In genomic region chr15:42401544-42402478, GRCh38 we compare ENCODE assay signal across 12 cellular contexts. TPM values are rescaled to one million over a fixed set of nuclear protein-coding genes. Genes with fewer than 3 reads are reported as not detected.
DNase-seq lines count a peak whose midpoint lies in the region; ATAC-seq, FAIRE-seq and TF ChIP-seq lines count a peak whose summit lies in the region.
"Had no signal": no experiment of that assay in that cellular context is flagged by ENCODE, and none has a peak within 500 bp of the region (broad histone marks: within the 10 kb centered on the region; RNA-seq: fewer than 3 reads in every experiment).

No MANE protein-coding gene starts in this region.

- H3K4me3 ChIP-seq in Loucy (ENCODE audit: low read length, poor library complexity, severe bottlenecking): peak overlapping the region; percentile 42
- no peak overlapping the region for H3K4me3 ChIP-seq in K562
- H3K4me3 ChIP-seq in Caco-2 (ENCODE audit: low read depth, low read length): no peak overlapping the region
- H3K4me3 ChIP-seq: heart right ventricle had no signal

- H3K27ac ChIP-seq in K562 (ENCODE audit: extremely low read depth, low read depth, low read length): no peak overlapping the region
- H3K27ac ChIP-seq: heart right ventricle had no signal

- no peaks in the 10 kb centered on the region for H3K9me2 ChIP-seq in Loucy (replicated peaks; ENCODE audit: low read depth, low read length)

- H4K20me1 ChIP-seq in Loucy (ENCODE audit: insufficient read depth, low read length, poor library complexity, severe bottlenecking) (no peaks in the 10 kb centered on the region), K562 (replicated peaks; ENCODE audit: control insufficient read depth, insufficient read depth, low read length) (no peaks in the 10 kb centered on the region)

- peaks cover 9% of the 10 kb centered on the region for H3K4me1 Mint-ChIP-seq in activated T-cell treated with anti-CD3 and anti-CD28 coated beads, Interleukin-2, amount 50 U/mL, for 24 hours (ENCODE audit: low read depth)
- H3K4me1 Mint-ChIP-seq in stimulated activated naive CD8-positive, alpha-beta T cell treated with anti-CD3 and anti-CD28 coated beads, Interleukin-15, amount 100 ng/mL, for 72 hours: peaks cover 6% of the 10 kb centered on the region
- peaks cover 6% of the 10 kb centered on the region for H3K4me1 Mint-ChIP-seq in Caco-2 (ENCODE audit: low read depth, unreplicated experiment)

- WGBS in K562 (ENCODE audit: insufficient coverage, low coverage, missing lambda C conversion rate): 46% methylated on average over 23 of the region's 24 CpGs

- peaks cover 8% of the 10 kb centered on the region for H3K36me3 Mint-ChIP-seq in activated T-cell treated with anti-CD3 and anti-CD28 coated beads, Interleukin-2, amount 50 U/mL, for 24 hours (ENCODE audit: low read depth)
- H3K36me3 Mint-ChIP-seq in Caco-2 (ENCODE audit: insufficient read depth, unreplicated experiment): no peaks in the 10 kb centered on the region

- H3K27me3 ChIP-seq in Loucy (ENCODE audit: insufficient read depth, low read length, poor library complexity, severe bottlenecking): no peaks in the 10 kb centered on the region
- H3K27me3 ChIP-seq in K562 (ENCODE audit: control insufficient read depth in 2 of 2, insufficient read depth in 2 of 2, low read length in 2 of 2): peaks cover 2 to 6% of the 10 kb centered on the region in 2 experiments; a peak in 1 of 5 replicates
- no peaks in the 10 kb centered on the region for H3K27me3 ChIP-seq in Caco-2 (replicated peaks; ENCODE audit: control insufficient read depth, insufficient read depth, low read length)
- H3K27me3 ChIP-seq: heart right ventricle, spleen had no signal

- CTCF ChIA-PET in K562 (lab: Yijun Ruan, JAX; ENCODE audit: low intra/inter-chr PET ratio) (no interaction called here), Caco-2 (lab: Charles Lee) (interaction anchor here (0.6 kb wide), 2 partner anchors 9 to 117 kb away, joined by 5 read pairs; no protein-coding TSS in a partner anchor)

- peak overlapping the region; percentile 60 for H3K4me2 ChIP-seq in Loucy (ENCODE audit: low read depth, low read length, poor library complexity, severe bottlenecking)
- H3K4me2 ChIP-seq in K562 (ENCODE audit: insufficient read depth, low read length): peak overlapping the region; percentile 26

- peak; percentile 68 for FAIRE-seq in K562 (lab: Jason Lieb, UNC)

- H3K9me3 Mint-ChIP-seq in activated T-cell treated with anti-CD3 and anti-CD28 coated beads, Interleukin-2, amount 50 U/mL, for 24 hours: no peaks in the 10 kb centered on the region
- no peaks in the 10 kb centered on the region for H3K9me3 Mint-ChIP-seq in stimulated activated naive CD8-positive, alpha-beta T cell treated with anti-CD3 and anti-CD28 coated beads, Interleukin-15, amount 100 ng/mL, for 72 hours
- H3K9me3 Mint-ChIP-seq in Caco-2 (ENCODE audit: unreplicated experiment): no peaks in the 10 kb centered on the region

- H3K9ac ChIP-seq in Loucy (ENCODE audit: low read depth, low read length, poor library complexity, severe bottlenecking) (peak overlapping the region; percentile 47), K562 (ENCODE audit: insufficient read depth in 1 of 2, low read depth in 2 of 2, low read length in 2 of 2) (no peak overlapping the region)

- no peak for TF ChIP-seq RAD21 in K562 (CRISPR knock-in tag; conservative IDR thresholded peaks at IDR 0.05 in 1 of 2, IDR thresholded peaks at IDR 0.05 in 1 of 2)

- peak overlapping the region; percentile 71 for H3K4me3 Mint-ChIP-seq in activated T-cell treated with anti-CD3 and anti-CD28 coated beads, Interleukin-2, amount 50 U/mL, for 24 hours
- H3K4me3 Mint-ChIP-seq in stimulated activated naive CD8-positive, alpha-beta T cell treated with anti-CD3 and anti-CD28 coated beads, Interleukin-15, amount 100 ng/mL, for 72 hours: peak overlapping the region; percentile 30 to 58
- H3K4me3 Mint-ChIP-seq in Caco-2 (ENCODE audit: unreplicated experiment): no peak overlapping the region

- ATAC-seq in K562: peak; percentile 70
- ATAC-seq in stimulated activated naive CD8-positive, alpha-beta T cell treated with anti-CD3 and anti-CD28 coated beads, Interleukin-15, amount 100 ng/mL, for 72 hours: peak; percentile 23
- ATAC-seq: heart right ventricle had no signal

- H3F3A ChIP-seq in Loucy (ENCODE audit: low read depth): no peaks in the 10 kb centered on the region

- in situ Hi-C loops in K562 (cut with MboI): no loop called here

- H3K9me3 ChIP-seq in Loucy (ENCODE audit: insufficient read depth, low read depth, low read length): no peaks in the 10 kb centered on the region
- H3K9me3 ChIP-seq in K562 (replicated peaks; ENCODE audit: control insufficient read depth, insufficient read depth, low read depth, low read length): no peaks in the 10 kb centered on the region
- no peaks in the 10 kb centered on the region for H3K9me3 ChIP-seq in Caco-2
- H3K9me3 ChIP-seq: heart right ventricle, spleen had no signal

- H3K36me3 ChIP-seq in Loucy (ENCODE audit: insufficient read depth, low read length): no peaks in the 10 kb centered on the region
- H3K36me3 ChIP-seq in K562 (ENCODE audit: control insufficient read depth, insufficient read depth, low read length): no peaks in the 10 kb centered on the region
- H3K36me3 ChIP-seq in Caco-2 (ENCODE audit: control insufficient read depth, insufficient read depth, low read length): no peaks in the 10 kb centered on the region

- H2AFZ ChIP-seq in Loucy (ENCODE audit: low read length) (peak overlapping the region; percentile 76), K562 (ENCODE audit: low read depth, low read length) (peak overlapping the region; percentile 84)

- peak; percentile 36 for DNase-seq in activated T-cell treated with anti-CD3 and anti-CD28 coated beads, Interleukin-2, amount 50 U/mL, for 24 hours
- DNase-seq in activated T-cell treated with anti-CD3 and anti-CD28 coated beads, Interleukin-2, amount 50 U/mL, for 1 hour: no peak
- DNase-seq in K562 (ENCODE audit: extremely low read depth in 1 of 4, low spot score in 3 of 4): peak; percentile 46 to 62 (median 50)
- no peak for DNase-seq in stimulated activated naive CD8-positive, alpha-beta T cell treated with anti-CD3 and anti-CD28 coated beads, Interleukin-15, amount 100 ng/mL, for 72 hours
- DNase-seq in Caco-2: no peak
- DNase-seq in medulla oblongata (ENCODE audit: extremely low spot score): no peak
- DNase-seq in inferior parietal cortex (ENCODE audit: extremely low spot score): no peak
- DNase-seq: heart right ventricle, Karpas-422, NCI-H2081, spleen had no signal

- TF ChIP-seq EP300 in K562 (IDR thresholded peaks at IDR 0.05; ENCODE audit: low read length): no peak

- no peak; the same call in 1 of the 2 replicates for TF ChIP-seq CTCF in Loucy (conservative IDR thresholded peaks at IDR 0.05; ENCODE audit: low read length)
- no peak for TF ChIP-seq CTCF in K562 (IDR thresholded peaks at IDR 0.05 in 2 of 3, conservative IDR thresholded peaks at IDR 0.05 in 1 of 3; ENCODE audit: insufficient read depth in 2 of 3, low read depth in 1 of 3, low read length in 3 of 3)
- no peak for TF ChIP-seq CTCF in Caco-2 (IDR thresholded peaks at IDR 0.05; ENCODE audit: insufficient read depth in 1 of 2, low read depth in 1 of 2, low read length in 1 of 2, severe bottlenecking in 1 of 2, unreplicated experiment in 1 of 2)

- intact Hi-C loops in K562 (cut with micrococcal nuclease) (no loop called here), Caco-2 (cut with micrococcal nuclease; ENCODE audit: unreplicated experiment) (no loop called here)

- no peaks in the 10 kb centered on the region for H3K27me3 Mint-ChIP-seq in activated T-cell treated with anti-CD3 and anti-CD28 coated beads, Interleukin-2, amount 50 U/mL, for 24 hours
- H3K27me3 Mint-ChIP-seq in stimulated activated naive CD8-positive, alpha-beta T cell treated with anti-CD3 and anti-CD28 coated beads, Interleukin-15, amount 100 ng/mL, for 72 hours: no peaks in the 10 kb centered on the region
- no peaks in the 10 kb centered on the region for H3K27me3 Mint-ChIP-seq in Caco-2 (ENCODE audit: insufficient read depth, unreplicated experiment)

- H3K9me1 ChIP-seq in K562 (ENCODE audit: control insufficient read depth, insufficient read depth, low read length): no peaks in the 10 kb centered on the region

- H3K4me1 ChIP-seq in Loucy (ENCODE audit: insufficient read depth, low read length, poor library complexity, severe bottlenecking): peaks cover 24% of the 10 kb centered on the region
- peaks cover 0 to 6% of the 10 kb centered on the region in 2 experiments; a peak in 2 of 5 replicates for H3K4me1 ChIP-seq in K562 (replicated peaks in 1 of 2; ENCODE audit: control insufficient read depth in 2 of 2, insufficient read depth in 2 of 2, low read length in 2 of 2)
- H3K4me1 ChIP-seq in Caco-2: 0 out of 2 replicates have a peak, but pooled peaks cover 4% of the 10 kb centered on the region

- TF ChIP-seq POLR2A in K562 (conservative IDR thresholded peaks at IDR 0.05): no peak

- POLR2A ChIA-PET in K562 (lab: Yijun Ruan, JAX) (interaction anchor here (0.5 to 1.2 kb wide), 4 partner anchors 9 to 45 kb away, joined by 3 read pairs; no protein-coding TSS in a partner anchor), Caco-2 (lab: Charles Lee) (interaction anchor here (0.8 kb wide), 1 partner anchor 10 kb away, joined by 3 read pairs; no protein-coding TSS in a partner anchor)

- no TSS peak for BruUV-seq in K562 (replicated peaks; lab: Mats Ljungman, UMichigan)
- no TSS peak for BruUV-seq in Caco-2 (replicated peaks; lab: Mats Ljungman, UMichigan)

- H3K79me2 ChIP-seq in Loucy (ENCODE audit: insufficient read depth, low read length) (no peaks in the 10 kb centered on the region), K562 (ENCODE audit: control insufficient read depth, insufficient read depth, low read length) (no peaks in the 10 kb centered on the region)

- H3K27ac Mint-ChIP-seq in activated T-cell treated with anti-CD3 and anti-CD28 coated beads, Interleukin-2, amount 50 U/mL, for 24 hours: peak overlapping the region; percentile 31
- peak overlapping the region in 1 of 2 donors; percentile 83 for H3K27ac Mint-ChIP-seq in stimulated activated naive CD8-positive, alpha-beta T cell treated with anti-CD3 and anti-CD28 coated beads, Interleukin-15, amount 100 ng/mL, for 72 hours
- no peak overlapping the region for H3K27ac Mint-ChIP-seq in Caco-2 (ENCODE audit: unreplicated experiment)

RNA-seq across cellular contexts. Expression of gene CAPN3, which starts 42.5 kb away (rescaled TPM):
- 1.1 and 2.1 TPM in 2 replicates for total RNA-seq in K562 (2011; cell fraction: chromatin; rRNA removed; ENCODE audit: low replicate concordance)
- total RNA-seq in K562 (2011; cell fraction: nucleolus; rRNA removed): 0.39 and 0.67 TPM in 2 replicates
- 0.88 and 0.92 TPM in 2 replicates for total RNA-seq in K562 (2011; cell fraction: nucleoplasm; rRNA removed)
- total RNA-seq in K562 (2014; rRNA removed): 0.18 TPM in 1 of 2 replicates, not detected in the other
- total RNA-seq in K562 (2014; rRNA removed; fragmentation: Illumina TruSeq; extraction: Trizol): 0.35 TPM in 1 of 2 replicates, not detected in the other
- total RNA-seq in K562 (2015; rRNA removed; fragmentation: Illumina TruSeq; extraction: Trizol): 0.25 and 0.41 TPM in 2 replicates
- 0.33 TPM in 1 of 2 replicates, not detected in the other for total RNA-seq in K562 (2021)
- 0.07 and 0.39 TPM in 2 replicates for polyA plus RNA-seq in K562 (2011; rRNA removed)
- polyA plus RNA-seq in K562 (2011; cell fraction: cytosol; rRNA removed): 0.28 and 0.72 TPM in 2 replicates
- 0.92 and 2.7 TPM in 2 replicates for polyA plus RNA-seq in K562 (2011; cell fraction: nucleus; rRNA removed)
- polyA plus RNA-seq in K562 (2012): 0.21 and 1.1 TPM in 2 replicates
- 0.22 and 0.34 TPM in 2 replicates for polyA plus RNA-seq in K562 (2014; fragmentation: Illumina TruSeq; extraction: Trizol)
- polyA plus RNA-seq in K562 (2014; fragmentation: Nextera tagmentation; extraction: Ambion mirVana): under 1 TPM in 1 of 2 experiments, not detected in 1; 0.20 TPM
- 0.03 and 0.04 TPM in 2 replicates for polyA plus RNA-seq in K562 (2014; rRNA removed)
- polyA minus RNA-seq in K562 (2011; rRNA and poly(A)+ RNA removed): 0.24 TPM in 1 of 2 replicates, not detected in the other
- polyA minus RNA-seq in K562 (2011; cell fraction: cytosol; rRNA and poly(A)+ RNA removed): not detected in 2 replicates
- polyA minus RNA-seq in K562 (2011; cell fraction: nucleus; rRNA and poly(A)+ RNA removed): 0.33 TPM in 1 of 2 replicates, not detected in the other
- total RNA-seq in Caco-2 (2022): 0.66 and 1.3 TPM in 2 replicates

Comparison
In these comparisons a context has a peak if more than half of its experiments do, and no peak if none do; other contexts are left out.
1. DNase-seq: peak in activated T-cell treated with anti-CD3 and anti-CD28 coated beads, Interleukin-2, amount 50 U/mL, for 24 hours (single experiment) and K562 (4 of 4); none in activated T-cell treated with anti-CD3 and anti-CD28 coated beads, Interleukin-2, amount 50 U/mL, for 1 hour (single experiment), stimulated activated naive CD8-positive, alpha-beta T cell treated with anti-CD3 and anti-CD28 coated beads, Interleukin-15, amount 100 ng/mL, for 72 hours (0 of 2), Caco-2 (0 of 2), medulla oblongata (single experiment) and inferior parietal cortex (single experiment).